Comparison of ENCODE assay signal across 22 cellular contexts in the genomic region with DNA sequence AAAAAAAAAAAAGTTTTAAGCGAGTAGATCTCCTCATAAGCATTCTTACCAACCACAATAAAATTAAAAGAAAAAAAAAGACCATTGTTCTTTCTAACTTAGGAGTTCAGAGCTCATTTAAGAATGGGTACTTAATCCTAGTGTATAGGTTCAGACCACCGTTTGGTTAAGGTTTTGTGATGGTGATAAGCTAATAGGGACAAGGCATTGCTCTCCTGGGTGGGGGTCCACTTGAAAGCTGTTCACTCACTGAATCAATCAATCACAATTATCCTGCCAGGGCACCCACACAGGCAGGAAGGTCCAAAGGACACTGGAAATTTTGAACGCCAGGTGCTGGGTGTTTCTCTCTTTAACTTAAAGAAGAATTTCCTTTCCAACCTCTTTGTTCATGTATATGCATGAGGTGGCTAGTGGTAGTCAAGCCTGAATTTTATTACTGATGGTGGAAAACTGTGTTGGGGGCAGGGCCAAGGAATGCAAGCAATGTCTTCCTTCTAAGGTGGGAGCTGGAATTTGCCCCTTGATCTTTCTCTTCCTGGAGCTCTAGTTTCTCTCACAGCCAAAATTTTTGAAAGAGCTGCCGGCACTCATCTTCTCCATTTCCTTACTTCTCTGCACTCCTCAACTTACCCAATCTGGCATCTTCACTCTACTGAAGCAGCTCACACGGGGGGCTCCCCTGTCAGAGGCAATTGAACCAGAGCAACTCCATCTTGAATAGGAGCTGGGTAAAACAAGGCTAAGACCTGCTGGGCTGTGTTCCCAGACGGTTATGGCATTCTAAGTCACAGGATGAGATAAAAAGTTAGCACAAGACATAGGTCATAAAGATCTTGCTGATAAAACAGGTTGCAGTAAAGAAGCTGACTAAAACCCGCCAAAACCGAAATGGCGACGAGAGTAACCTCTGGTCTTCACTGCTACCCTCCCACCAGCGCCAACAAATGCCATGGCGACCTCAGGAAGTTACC. TPM values are rescaled to one million over a fixed set of nuclear protein-coding genes. Genes with fewer than 3 reads are reported as not detected.
DNase-seq lines count a peak whose midpoint lies in the region; ATAC-seq, FAIRE-seq and TF ChIP-seq lines count a peak whose summit lies in the region.
"Had no signal": no experiment of that assay in that cellular context is flagged by ENCODE, and none has a peak within 500 bp of the region (broad histone marks: within the 10 kb centered on the region; RNA-seq: fewer than 3 reads in every experiment).

No MANE protein-coding gene starts in this region.

- intact Hi-C loops in Caco-2 (cut with micrococcal nuclease; ENCODE audit: unreplicated experiment), result loop anchor here (1.0 kb wide), 2 partner anchors 10 to 25 kb away; no protein-coding TSS in a partner anchor

- H3K4me3 ChIP-seq in Caco-2 (ENCODE audit: low read depth, low read length), result no peak overlapping the region
- peak overlapping the region; percentile 28; the same call in 1 of the 2 replicates for H3K4me3 ChIP-seq in HUES64 (ENCODE audit: low read length)
- H3K4me3 ChIP-seq in H1 (ENCODE audit: extremely low read depth in 1 of 4, insufficient read depth in 2 of 4, low read depth in 3 of 4, low read length in 4 of 4), result peak overlapping the region in 1 of 4 experiments; percentile 28; a peak in 2 of 8 replicates
- no peak overlapping the region for H3K4me3 ChIP-seq in coronary artery
- no peak overlapping the region for H3K4me3 ChIP-seq in GM23248
- H3K4me3 ChIP-seq: heart right ventricle, prostate gland, vagina had no signal

- in situ Hi-C loops in GM23248 (cut with MboI), result no loop called here

- peak overlapping the region; percentile 55; the same call in 1 of the 2 replicates for H2BK5ac ChIP-seq in H1 (ENCODE audit: low read depth, low read length)

- DNase-seq in Caco-2 (peak; percentile 85 to 93), H1 (ENCODE audit: low read depth in 1 of 2, low spot score in 2 of 2) (peak in 1 of 2 experiments; percentile 54), mesothelial cell of epicardium (ENCODE audit: low spot score in 2 of 2, unreplicated experiment in 2 of 2) (no peak), coronary artery (ENCODE audit: low spot score) (no peak), HK-2 (ENCODE audit: unreplicated experiment) (no peak), GM23248 (no peak)
- DNase-seq: activated naive CD4-positive, alpha-beta T cell; activated T-cell treated with anti-CD3 and anti-CD28 coated beads for 4 hours; DMS 273 treated with DMSO at 0.1 percent for 48 hours; GDM1; heart right ventricle; Kasumi-1; NCI-H1105; NCI-H524 treated with DMSO at 0.1 percent for 48 hours; Right ventricle myocardium superior had no signal

- H4K8ac ChIP-seq in H1 (ENCODE audit: extremely low read depth, insufficient read depth, low read length), result no peak overlapping the region; the same call in 1 of the 2 replicates

- no peak for ATAC-seq in GM21367 (IDR thresholded peaks at IDR 0.05; ENCODE audit: unreplicated experiment)
- ATAC-seq: heart right ventricle had no signal

- no peak overlapping the region; the same call in none of the 2 replicates for H3K18ac ChIP-seq in H1 (ENCODE audit: extremely low read depth, low read length)

- H3K27me3 Mint-ChIP-seq in Caco-2 (ENCODE audit: insufficient read depth, unreplicated experiment), result no peaks in the 10 kb centered on the region
- H3K27me3 Mint-ChIP-seq in mesothelial cell of epicardium (ENCODE audit: low read depth), result peaks cover 14% of the 10 kb centered on the region

- H3K56ac ChIP-seq in H1 (replicated peaks; ENCODE audit: insufficient read length, low read depth, low read length), result no peak overlapping the region

- WGBS in HUES64, result 60% methylated on average over 9 of the region's 12 CpGs
- 72% methylated on average over 12 of the region's 12 CpGs; no CpG with 5 or more reads in 1 of the 2 experiments for WGBS in H1 (ENCODE audit: extremely low coverage in 1 of 2, insufficient coverage in 1 of 2, insufficient read length in 1 of 2, insufficient replicate concordance in 2 of 2, low coverage in 1 of 2, low lambda C conversion rate in 2 of 2, missing lambda C conversion rate in 1 of 2), 2 experiments
- 80 to 81% methylated on average over 12 of the region's 12 CpGs for WGBS in GM23248 (ENCODE audit: low coverage in 1 of 2, low lambda C conversion rate in 2 of 2, missing lambda C conversion rate in 2 of 2), 2 experiments

- peak overlapping the region; percentile 97 for H2BK20ac ChIP-seq in H1 (ENCODE audit: low read length)

- no peak for TF ChIP-seq POLR2A in H1 (IDR thresholded peaks at IDR 0.05; ENCODE audit: control extremely low read depth in 1 of 2, low read depth in 2 of 2, low read length in 2 of 2)

- H3K27me3 ChIP-seq in Caco-2 (replicated peaks; ENCODE audit: control insufficient read depth, insufficient read depth, low read length) (no peaks in the 10 kb centered on the region), HUES64 (ENCODE audit: insufficient read depth, low read length) (peaks cover 4% of the 10 kb centered on the region; the same call in 1 of the 2 replicates), H1 (replicated peaks in 1 of 4; ENCODE audit: control insufficient read depth in 3 of 4, extremely low read depth in 1 of 4, insufficient read depth in 3 of 4, low read length in 3 of 4) (no peaks in the 10 kb centered on the region), GM23248 (replicated peaks; ENCODE audit: insufficient read depth) (0 out of 2 replicates have a peak, but pooled peaks cover 6% of the 10 kb centered on the region)
- H3K27me3 ChIP-seq: vagina had no signal

- H3K4me2 ChIP-seq in H1 (ENCODE audit: insufficient read depth in 1 of 2, low read depth in 2 of 2, low read length in 2 of 2) (peak overlapping the region; percentile 45 to 46), GM23248 (ENCODE audit: unreplicated experiment) (no peak overlapping the region)

- no peaks in the 10 kb centered on the region for H3K9me2 ChIP-seq in GM23248 (ENCODE audit: insufficient read depth)

- H4K5ac ChIP-seq in H1 (ENCODE audit: insufficient read length, low read depth, low read length), result no peak overlapping the region

- H4K20me1 ChIP-seq in H1 (replicated peaks in 1 of 2; ENCODE audit: control insufficient read depth in 1 of 2, insufficient read depth in 2 of 2, low read length in 2 of 2) (no peaks in the 10 kb centered on the region), GM23248 (ENCODE audit: insufficient read depth) (no peaks in the 10 kb centered on the region)

- no peak overlapping the region for H3K23ac ChIP-seq in H1 (ENCODE audit: insufficient read length)

- H3K9ac ChIP-seq in HUES64 (ENCODE audit: low read depth, low read length) (peak overlapping the region; percentile 61; the same call in 1 of the 2 replicates), H1 (replicated peaks in 1 of 4; ENCODE audit: extremely low read depth in 1 of 4, low read depth in 3 of 4, low read length in 3 of 4) (no peak overlapping the region), GM23248 (no peak overlapping the region)

- TSS peak; percentile 89 for BruUV-seq in Caco-2 (replicated peaks; lab: Mats Ljungman, UMichigan)

- no peak for TF ChIP-seq EP300 in H1 (IDR thresholded peaks at IDR 0.05; ENCODE audit: borderline replicate concordance in 1 of 2, low read depth in 2 of 2, low read length in 2 of 2)

- H3K4me3 Mint-ChIP-seq in Caco-2 (ENCODE audit: unreplicated experiment) (peak overlapping the region; percentile 64), mesothelial cell of epicardium (no peak overlapping the region)

- no peaks in the 10 kb centered on the region for H3K79me2 ChIP-seq in H1 (ENCODE audit: control insufficient read depth in 1 of 2, insufficient read depth in 2 of 2, low read length in 2 of 2)
- H3K79me2 ChIP-seq in GM23248 (ENCODE audit: insufficient read depth), result no peaks in the 10 kb centered on the region

- no peak overlapping the region for H2BK120ac ChIP-seq in H1 (replicated peaks; ENCODE audit: low read depth, low read length)

- peaks cover 48% of the 10 kb centered on the region for H3K4me1 Mint-ChIP-seq in Caco-2 (ENCODE audit: low read depth, unreplicated experiment)
- peaks cover 8% of the 10 kb centered on the region for H3K4me1 Mint-ChIP-seq in mesothelial cell of epicardium

- H3K23me2 ChIP-seq in H1 (ENCODE audit: low read depth, low read length), result no peaks in the 10 kb centered on the region

- H3K4ac ChIP-seq in H1 (replicated peaks; ENCODE audit: insufficient read length, low read depth, low read length), result no peak overlapping the region

- H3K27ac ChIP-seq in HUES64 (ENCODE audit: low read depth, low read length) (peak overlapping the region; percentile 81), H1 (ENCODE audit: low read depth, low read length) (no peak overlapping the region), coronary artery (no peak overlapping the region), GM23248 (no peak overlapping the region)
- H3K27ac ChIP-seq: heart right ventricle, prostate gland, vagina had no signal

- no peak overlapping the region for H2AK5ac ChIP-seq in H1 (ENCODE audit: low read depth, low read length)

- peaks cover 52% of the 10 kb centered on the region for H3K4me1 ChIP-seq in Caco-2
- peaks cover 37% of the 10 kb centered on the region for H3K4me1 ChIP-seq in HUES64 (ENCODE audit: insufficient read depth, low read length)
- peaks cover 6 to 22% (median 13%) of the 10 kb centered on the region in 4 experiments; a peak in 5 of 7 replicates for H3K4me1 ChIP-seq in H1 (replicated peaks in 1 of 4; ENCODE audit: control insufficient read depth in 3 of 4, insufficient read depth in 4 of 4, low read length in 3 of 4)
- H3K4me1 ChIP-seq in GM23248 (ENCODE audit: insufficient read depth), result peaks cover 4% of the 10 kb centered on the region
- H3K4me1 ChIP-seq: prostate gland, vagina had no signal

- POLR2A ChIA-PET in Caco-2 (lab: Charles Lee), result interaction anchor here (0.7 to 2.2 kb wide), 7 partner anchors 10 to 475 kb away, joined by 3 to 24 read pairs (median 5); partner anchors contain the start of genes CASP2 and GSTK1
- POLR2A ChIA-PET in H1 (lab: Charles Lee; ENCODE audit: partially characterized antibody), result interaction anchor here (0.8 to 19.0 kb wide), 6 partner anchors 8 to 85 kb away, joined by 3 to 518 read pairs (median 6); partner anchors contain the start of genes EPHA1 and ZYX

- CTCF ChIA-PET in Caco-2 (lab: Charles Lee) (interaction anchor here (0.6 to 2.9 kb wide), 14 partner anchors 10 to 409 kb away, joined by 3 to 23 read pairs (median 3); partner anchors contain the start of gene CASP2), H1 (lab: Charles Lee; ENCODE audit: partially characterized antibody) (interaction anchor here (0.8 to 17.5 kb wide), 13 partner anchors 8 to 129 kb away, joined by 3 to 359 read pairs (median 5); partner anchors contain the start of gene EPHA1)

- H3K36me3 ChIP-seq in Caco-2 (ENCODE audit: control insufficient read depth, insufficient read depth, low read length), result no peaks in the 10 kb centered on the region
- H3K36me3 ChIP-seq in HUES64 (ENCODE audit: insufficient read depth, low read length), result no peaks in the 10 kb centered on the region
- H3K36me3 ChIP-seq in H1 (ENCODE audit: control insufficient read depth in 2 of 4, insufficient read depth in 4 of 4, low read length in 3 of 4), result no peaks in the 10 kb centered on the region
- no peaks in the 10 kb centered on the region for H3K36me3 ChIP-seq in GM23248 (ENCODE audit: low read depth)
- H3K36me3 ChIP-seq: heart right ventricle, prostate gland, vagina had no signal

- H3K36me3 Mint-ChIP-seq in Caco-2 (ENCODE audit: insufficient read depth, unreplicated experiment) (peaks cover 11% of the 10 kb centered on the region), mesothelial cell of epicardium (no peaks in the 10 kb centered on the region)

- peak overlapping the region; percentile 85; the same call in 1 of the 2 replicates for H2BK12ac ChIP-seq in H1 (ENCODE audit: low read depth, low read length)

- TF ChIP-seq RAD21 in H1 (IDR thresholded peaks at IDR 0.05 in 1 of 2, conservative IDR thresholded peaks at IDR 0.05 in 1 of 2; ENCODE audit: low read depth in 2 of 2, low read length in 2 of 2), result no peak

- no peak for FAIRE-seq in H1 (lab: Jason Lieb, UNC)
- FAIRE-seq: endometrium had no signal

- H3K9me3 Mint-ChIP-seq in Caco-2 (ENCODE audit: unreplicated experiment), result no peaks in the 10 kb centered on the region
- H3K9me3 Mint-ChIP-seq in mesothelial cell of epicardium, result no peaks in the 10 kb centered on the region

- H3K14ac ChIP-seq in H1 (ENCODE audit: insufficient read length), result no peak overlapping the region

- no peaks in the 10 kb centered on the region for H3K9me3 ChIP-seq in Caco-2
- no peaks in the 10 kb centered on the region for H3K9me3 ChIP-seq in HUES64 (ENCODE audit: insufficient read depth, low read depth, low read length)
- H3K9me3 ChIP-seq in H1 (ENCODE audit: insufficient read depth in 2 of 2, low read depth in 1 of 2, low read length in 1 of 2), result no peaks in the 10 kb centered on the region
- H3K9me3 ChIP-seq in GM23248 (ENCODE audit: low read depth), result no peaks in the 10 kb centered on the region
- H3K9me3 ChIP-seq: heart right ventricle, prostate gland, vagina had no signal

- TF ChIP-seq CTCF in Caco-2 (IDR thresholded peaks at IDR 0.05; ENCODE audit: insufficient read depth in 1 of 2, low read depth in 1 of 2, low read length in 1 of 2, severe bottlenecking in 1 of 2, unreplicated experiment in 1 of 2) (no peak), H1 (IDR thresholded peaks at IDR 0.05; ENCODE audit: control extremely low read depth in 1 of 3, insufficient read depth in 1 of 3, low read depth in 1 of 3, low read length in 3 of 3) (no peak), mesothelial cell of epicardium (IDR thresholded peaks at IDR 0.05; ENCODE audit: unreplicated experiment) (no peak), coronary artery (IDR thresholded peaks at IDR 0.05) (no peak)

- peak overlapping the region; percentile 3 for H4K91ac ChIP-seq in H1 (replicated peaks; ENCODE audit: insufficient read length, low read length)

- H2AFZ ChIP-seq in H1 (ENCODE audit: low read length), result no peak overlapping the region
- no peak overlapping the region for H2AFZ ChIP-seq in GM23248

- H2BK15ac ChIP-seq in H1 (ENCODE audit: low read length), result no peak overlapping the region

- no peaks in the 10 kb centered on the region for H3F3A ChIP-seq in GM23248 (ENCODE audit: insufficient read depth)

- H3K27ac Mint-ChIP-seq in Caco-2 (ENCODE audit: unreplicated experiment), result peak overlapping the region; percentile 96
- H3K27ac Mint-ChIP-seq in mesothelial cell of epicardium, result peak overlapping the region; percentile 55

- H3K79me1 ChIP-seq in H1 (ENCODE audit: low read depth, low read length), result no peaks in the 10 kb centered on the region

RNA-seq across cellular contexts. Expression of gene FAM131B, which starts 7.5 kb away (rescaled TPM):
- total RNA-seq in Caco-2 (2022) (20.2 and 22.3 TPM in 2 replicates), mesothelial cell of epicardium (5.6 to 6.1 TPM (median 5.8 TPM) in 3 replicates)
- 14.9 TPM for polyA plus RNA-seq in HUES64 (2013, experiment 1 of 2)
- polyA plus RNA-seq in HUES64 (2013, experiment 2 of 2), result 16.0 TPM
- 35.5 and 38.2 TPM in 2 replicates for total RNA-seq in H1 (2021; fragmentation: NEBNext Ultra II Directional; extraction: Animal tissue kit (Norgen Biotek cat#: 25700))
- polyA plus RNA-seq in H1 (2011; rRNA removed) (23.1 and 28.8 TPM in 2 replicates), GM23248 (2016; fragmentation: Nextera tagmentation; extraction: Ambion mirVana) (0.50 and 1.1 TPM in 2 replicates)
- 27.9 TPM for polyA plus RNA-seq in H1 (2011; cell fraction: cytosol; rRNA removed)
- polyA plus RNA-seq in H1 (2011; cell fraction: nucleus; rRNA removed), result 37.7 TPM
- polyA plus RNA-seq in H1 (2012, experiment 1 of 2), result 22.4 to 28.3 TPM (median 26.2 TPM) in 4 replicates
- 25.4 TPM for polyA plus RNA-seq in H1 (2012, experiment 2 of 2)
- polyA plus RNA-seq in H1 (2013, experiment 1 of 2), result 11.6 TPM
- 12.8 TPM for polyA plus RNA-seq in H1 (2013, experiment 2 of 2)
- polyA minus RNA-seq in H1 (2011; rRNA and poly(A)+ RNA removed), result 51.2 and 57.7 TPM in 2 replicates
- 20.8 TPM for polyA minus RNA-seq in H1 (2011; cell fraction: cytosol; rRNA and poly(A)+ RNA removed)
- polyA minus RNA-seq in H1 (2011; cell fraction: nucleus; rRNA and poly(A)+ RNA removed), result 25.5 TPM
- total RNA-seq in GM23248 (2014; rRNA removed; shearing (Covaris generic)), result 3.0 TPM in 2 replicates

RNA-seq across cellular contexts. Expression of gene ZYX, which starts 11.2 kb away (rescaled TPM):
- total RNA-seq in Caco-2 (2022) (147 and 160 TPM in 2 replicates), mesothelial cell of epicardium (284 to 295 TPM (median 290 TPM) in 3 replicates)
- polyA plus RNA-seq in HUES64 (2013, experiment 1 of 2), result 154 TPM
- polyA plus RNA-seq in HUES64 (2013, experiment 2 of 2), result 147 TPM
- 159 and 174 TPM in 2 replicates for total RNA-seq in H1 (2021; fragmentation: NEBNext Ultra II Directional; extraction: Animal tissue kit (Norgen Biotek cat#: 25700))
- polyA plus RNA-seq in H1 (2011; rRNA removed) (40.6 and 77.9 TPM in 2 replicates), GM23248 (2016; fragmentation: Nextera tagmentation; extraction: Ambion mirVana) (380 and 396 TPM in 2 replicates)
- 25.7 TPM for polyA plus RNA-seq in H1 (2011; cell fraction: cytosol; rRNA removed)
- polyA plus RNA-seq in H1 (2011; cell fraction: nucleus; rRNA removed), result 107 TPM
- polyA plus RNA-seq in H1 (2012, experiment 1 of 2), result 138 to 177 TPM (median 171 TPM) in 4 replicates
- 172 TPM for polyA plus RNA-seq in H1 (2012, experiment 2 of 2)
- 166 TPM for polyA plus RNA-seq in H1 (2013, experiment 1 of 2)
- 163 TPM for polyA plus RNA-seq in H1 (2013, experiment 2 of 2)
- polyA minus RNA-seq in H1 (2011; rRNA and poly(A)+ RNA removed), result 21.5 and 32.9 TPM in 2 replicates
- 70.7 TPM for polyA minus RNA-seq in H1 (2011; cell fraction: cytosol; rRNA and poly(A)+ RNA removed)
- polyA minus RNA-seq in H1 (2011; cell fraction: nucleus; rRNA and poly(A)+ RNA removed), result 64.8 TPM
- total RNA-seq in GM23248 (2014; rRNA removed; shearing (Covaris generic)), result 140 and 148 TPM in 2 replicates

RNA-seq across cellular contexts. Expression of gene EPHA1, which starts 38.7 kb away (rescaled TPM):
- total RNA-seq in Caco-2 (2022) (66.6 and 69.2 TPM in 2 replicates), mesothelial cell of epicardium (23.2 to 28.8 TPM (median 27.3 TPM) in 3 replicates)
- 68.9 TPM for polyA plus RNA-seq in HUES64 (2013, experiment 1 of 2)
- 65.9 TPM for polyA plus RNA-seq in HUES64 (2013, experiment 2 of 2)
- 133 and 139 TPM in 2 replicates for total RNA-seq in H1 (2021; fragmentation: NEBNext Ultra II Directional; extraction: Animal tissue kit (Norgen Biotek cat#: 25700))
- polyA plus RNA-seq in H1 (2011; rRNA removed) (86.5 and 113 TPM in 2 replicates), GM23248 (2016; fragmentation: Nextera tagmentation; extraction: Ambion mirVana) (0.80 and 0.83 TPM in 2 replicates)
- 103 TPM for polyA plus RNA-seq in H1 (2011; cell fraction: cytosol; rRNA removed)
- 324 TPM for polyA plus RNA-seq in H1 (2011; cell fraction: nucleus; rRNA removed)
- 107 to 123 TPM (median 120 TPM) in 4 replicates for polyA plus RNA-seq in H1 (2012, experiment 1 of 2)
- polyA plus RNA-seq in H1 (2012, experiment 2 of 2), result 106 TPM
- polyA plus RNA-seq in H1 (2013, experiment 1 of 2), result 176 TPM
- polyA plus RNA-seq in H1 (2013, experiment 2 of 2), result 162 TPM
- 185 and 189 TPM in 2 replicates for polyA minus RNA-seq in H1 (2011; rRNA and poly(A)+ RNA removed)
- 79.6 TPM for polyA minus RNA-seq in H1 (2011; cell fraction: cytosol; rRNA and poly(A)+ RNA removed)
- 128 TPM for polyA minus RNA-seq in H1 (2011; cell fraction: nucleus; rRNA and poly(A)+ RNA removed)
- total RNA-seq in GM23248 (2014; rRNA removed; shearing (Covaris generic)), result not detected in 2 replicates
- polyA plus RNA-seq: neural cell had no signal

RNA-seq across cellular contexts. Expression of gene CLCN1, which starts 54.1 kb away (rescaled TPM):
- total RNA-seq in Caco-2 (2022) (1.8 and 1.9 TPM in 2 replicates), mesothelial cell of epicardium (0.07 to 0.16 TPM (median 0.11 TPM) in 3 replicates)
- 0.20 TPM for polyA plus RNA-seq in HUES64 (2013, experiment 1 of 2)
- polyA plus RNA-seq in HUES64 (2013, experiment 2 of 2), result 0.13 TPM
- total RNA-seq in H1 (2021; fragmentation: NEBNext Ultra II Directional; extraction: Animal tissue kit (Norgen Biotek cat#: 25700)), result 0.33 and 0.41 TPM in 2 replicates
- polyA plus RNA-seq in H1 (2011; rRNA removed) (0.36 and 0.38 TPM in 2 replicates), GM23248 (2016; fragmentation: Nextera tagmentation; extraction: Ambion mirVana) (not detected in 2 replicates)
- polyA plus RNA-seq in H1 (2011; cell fraction: cytosol; rRNA removed), result 0.27 TPM
- 0.36 TPM for polyA plus RNA-seq in H1 (2011; cell fraction: nucleus; rRNA removed)
- 0.21 to 0.34 TPM (median 0.30 TPM) in 4 replicates for polyA plus RNA-seq in H1 (2012, experiment 1 of 2)
- polyA plus RNA-seq in H1 (2012, experiment 2 of 2), result 0.25 TPM
- 0.16 TPM for polyA plus RNA-seq in H1 (2013, experiment 1 of 2)
- 0.20 TPM for polyA plus RNA-seq in H1 (2013, experiment 2 of 2)
- 0.09 and 0.15 TPM in 2 replicates for polyA minus RNA-seq in H1 (2011; rRNA and poly(A)+ RNA removed)
- not detected for polyA minus RNA-seq in H1 (2011; cell fraction: cytosol; rRNA and poly(A)+ RNA removed)
- polyA minus RNA-seq in H1 (2011; cell fraction: nucleus; rRNA and poly(A)+ RNA removed), result not detected
- not detected in 2 replicates for total RNA-seq in GM23248 (2014; rRNA removed; shearing (Covaris generic))
- total RNA-seq: heart right ventricle, kidney epithelial cell, vagina had no signal
- polyA plus RNA-seq: neural cell had no signal

Comparison
In these comparisons a context has a peak if more than half of its experiments do, and no peak if none do; other contexts are left out.
1. DNase-seq: peak in Caco-2 (2 of 2); none in mesothelial cell of epicardium (0 of 2), coronary artery (single experiment), HK-2 (single experiment) and GM23248 (single experiment).
2. RNA of gene EPHA1, which starts 38.7 kb away (total RNA-seq): 133 to 139 TPM in H1, 66.6 to 69.2 TPM in Caco-2 and 23.2 to 28.8 TPM in mesothelial cell of epicardium; not detected in GM23248; every median in the first group is over 10 times any median in the second.